29 cellular contexts compared by ENCODE assay signal in genomic region chrX:55167124-55167523, GRCh38. TPM values are rescaled to one million over a fixed set of nuclear protein-coding genes. Genes with fewer than 3 reads are reported as not detected.
DNase-seq lines count a peak whose midpoint lies in the region; ATAC-seq and TF ChIP-seq lines count a peak whose summit lies in the region.
"Had no signal": no experiment of that assay in that cellular context is flagged by ENCODE, and none has a peak within 500 bp of the region (broad histone marks: within the 10 kb centered on the region; RNA-seq: fewer than 3 reads in every experiment).

No MANE protein-coding gene starts in this region.

- CTCF ChIA-PET in MCF 10A (lab: Yijun Ruan, JAX) = interaction anchor here (1.0 kb wide), 1 partner anchor 18 kb away, joined by 5 read pairs; no protein-coding TSS in a partner anchor
- CTCF ChIA-PET in PC-3 (lab: Charles Lee) = no interaction called here
- CTCF ChIA-PET in OCI-LY7 (lab: Charles Lee; ENCODE audit: unreplicated experiment) = no interaction called here

- peaks cover 26% of the 10 kb centered on the region for H3K27me3 Mint-ChIP-seq in MCF 10A (ENCODE audit: insufficient read depth, unreplicated experiment)
- H3K27me3 Mint-ChIP-seq: activated CD4-positive, alpha-beta memory T cell treated with anti-CD3 and anti-CD28 coated beads for 36 hours; central memory CD8-positive, alpha-beta T cell had no signal

- no peaks in the 10 kb centered on the region for H3K4me1 ChIP-seq in breast epithelium
- no peaks in the 10 kb centered on the region for H3K4me1 ChIP-seq in PC-3 (ENCODE audit: insufficient read depth, low read length)
- H3K4me1 ChIP-seq in OCI-LY7 (ENCODE audit: insufficient read depth, low read length, poor library complexity, severe bottlenecking) = peaks cover 16% of the 10 kb centered on the region
- H3K4me1 ChIP-seq: BLaER1, heart left ventricle had no signal

- H3K27ac ChIP-seq in breast epithelium (no peak overlapping the region), PC-3 (ENCODE audit: low read length) (no peak overlapping the region), OCI-LY7 (ENCODE audit: low read depth, low read length, poor library complexity, severe bottlenecking) (no peak overlapping the region)
- H3K27ac ChIP-seq: BLaER1, dorsolateral prefrontal cortex, heart left ventricle, KMS-11 had no signal

- H3K36me3 ChIP-seq in breast epithelium (no peaks in the 10 kb centered on the region), PC-3 (ENCODE audit: low read depth, low read length) (no peaks in the 10 kb centered on the region), OCI-LY7 (ENCODE audit: insufficient read depth, low read length) (no peaks in the 10 kb centered on the region)
- H3K36me3 ChIP-seq: BLaER1, heart left ventricle had no signal

- H2AFZ ChIP-seq in PC-3 (ENCODE audit: low read length) (no peak overlapping the region), OCI-LY7 (ENCODE audit: low read length) (no peak overlapping the region)

- H3K9ac ChIP-seq in PC-3 (ENCODE audit: low read length) = no peak overlapping the region
- H3K9ac ChIP-seq: BLaER1, KMS-11 had no signal

- BruUV-seq in MCF 10A (replicated peaks; lab: Mats Ljungman, UMichigan) (no TSS peak), PC-3 (replicated peaks; lab: Mats Ljungman, UMichigan) (no TSS peak), OCI-LY7 (replicated peaks; lab: Mats Ljungman, UMichigan) (no TSS peak)

- intact Hi-C loops in MCF 10A (cut with micrococcal nuclease) (no loop called here), breast epithelium (cut with DNase I; ENCODE audit: low total_unique reads) (no loop called here), PC-3 (cut with micrococcal nuclease) (no loop called here), OCI-LY7 (cut with micrococcal nuclease; ENCODE audit: unreplicated experiment) (no loop called here)

- no peaks in the 10 kb centered on the region for H3K4me1 Mint-ChIP-seq in MCF 10A (ENCODE audit: insufficient read depth, unreplicated experiment)
- H3K4me1 Mint-ChIP-seq: central memory CD8-positive, alpha-beta T cell; stimulated activated effector memory CD8-positive, alpha-beta T cell treated with anti-CD3 and anti-CD28 coated beads, Interleukin-12 subunit alpha, Interleukin-12 subunit beta, amount 100 ng/mL, for 72 hours had no signal

- peaks cover 5% of the 10 kb centered on the region for H3K9me3 Mint-ChIP-seq in MCF 10A (ENCODE audit: unreplicated experiment)
- H3K9me3 Mint-ChIP-seq: activated CD4-positive, alpha-beta memory T cell treated with anti-CD3 and anti-CD28 coated beads for 36 hours; activated naive CD4-positive, alpha-beta T cell treated with anti-CD3 and anti-CD28 coated beads, Interleukin-2, amount 50 U/mL, for 72 hours; activated T-helper 2 cell treated with anti-CD3 and anti-CD28 coated beads, Interferon-gamma antibody, Interleukin-2, Interleukin-4, amounts not matched to agents 10 μg/mL and 5 μg/mL and 100 μg/mL, durations not matched to agents 14 hours and 24 hours and 36 hours; central memory CD8-positive, alpha-beta T cell; stimulated activated effector memory CD8-positive, alpha-beta T cell treated with anti-CD3 and anti-CD28 coated beads, Interleukin-12 subunit alpha, Interleukin-12 subunit beta, amount 100 ng/mL, for 72 hours had no signal

- H3K27me3 ChIP-seq in breast epithelium = peaks cover 0 to 19% of the 10 kb centered on the region in 2 donors
- H3K27me3 ChIP-seq in PC-3 (ENCODE audit: low read length) = no peaks in the 10 kb centered on the region

- H3K27ac Mint-ChIP-seq in MCF 10A (ENCODE audit: low read depth, unreplicated experiment) = no peak overlapping the region
- H3K27ac Mint-ChIP-seq: activated CD4-positive, alpha-beta memory T cell treated with anti-CD3 and anti-CD28 coated beads for 36 hours; activated naive CD4-positive, alpha-beta T cell treated with anti-CD3 and anti-CD28 coated beads, Interleukin-2, amount 50 U/mL, for 72 hours; activated T-helper 2 cell treated with anti-CD3 and anti-CD28 coated beads, Interferon-gamma antibody, Interleukin-2, Interleukin-4, amounts not matched to agents 10 μg/mL and 5 μg/mL and 100 μg/mL, durations not matched to agents 14 hours and 24 hours and 36 hours; naive B cell; stimulated activated effector memory CD8-positive, alpha-beta T cell treated with anti-CD3 and anti-CD28 coated beads, Interleukin-12 subunit alpha, Interleukin-12 subunit beta, amount 100 ng/mL, for 72 hours had no signal

- no peaks in the 10 kb centered on the region for H3K36me3 Mint-ChIP-seq in MCF 10A (ENCODE audit: insufficient read depth, unreplicated experiment)
- H3K36me3 Mint-ChIP-seq: activated CD4-positive, alpha-beta memory T cell treated with anti-CD3 and anti-CD28 coated beads for 36 hours; activated naive CD4-positive, alpha-beta T cell treated with anti-CD3 and anti-CD28 coated beads, Interleukin-2, amount 50 U/mL, for 72 hours; naive B cell had no signal

- no peak overlapping the region for H3K4me2 ChIP-seq in PC-3 (ENCODE audit: low read length)
- H3K4me2 ChIP-seq in OCI-LY7 (ENCODE audit: low read length) = no peak overlapping the region
- H3K4me2 ChIP-seq: BLaER1, KMS-11 had no signal

- H3K9me2 ChIP-seq in PC-3 (replicated peaks; ENCODE audit: low read length) (no peaks in the 10 kb centered on the region), OCI-LY7 (ENCODE audit: insufficient read depth, low read length) (no peaks in the 10 kb centered on the region)

- no peaks in the 10 kb centered on the region for H3K9me3 ChIP-seq in breast epithelium
- H3K9me3 ChIP-seq in PC-3 (ENCODE audit: low read length) = no peaks in the 10 kb centered on the region
- no peaks in the 10 kb centered on the region for H3K9me3 ChIP-seq in OCI-LY7 (ENCODE audit: low read length)
- H3K9me3 ChIP-seq: heart left ventricle had no signal

- peak; percentile 5 for DNase-seq in MCF 10A (ENCODE audit: unreplicated experiment)
- DNase-seq in breast epithelium (ENCODE audit: low spot score in 2 of 2) = no peak
- DNase-seq in PC-3 = peak; percentile 50
- no peak for DNase-seq in OCI-LY7 (ENCODE audit: low spot score)
- no peak for DNase-seq in stimulated activated CD4-positive, alpha-beta T cell treated with anti-CD3 and anti-CD28 coated beads, Interleukin-12 subunit alpha, Interleukin-12 subunit beta, amount 100 ng/mL, for 4 hours
- no peak for DNase-seq in NCI-H146 treated with DMSO at 0.1 percent for 48 hours (lab: John Stamatoyannopoulos, UW; ENCODE audit: unreplicated experiment)
- DNase-seq: ACHN; activated CD4-positive, alpha-beta memory T cell treated with anti-CD3 and anti-CD28 coated beads for 36 hours; activated CD8-positive, alpha-beta memory T cell treated with anti-CD3 and anti-CD28 coated beads, Interleukin-2, amount 50 U/mL, for 48 hours; aorta; dorsolateral prefrontal cortex; GDM1; heart left ventricle; mesendoderm; naive B cell; NCI-H1694 treated with DMSO at 0.1 percent for 48 hours; NCI-H526; retina; stimulated activated CD4-positive, alpha-beta T cell treated with anti-CD3 and anti-CD28 coated beads, Interleukin-2, amount 100 ng/mL, for 48 hours had no signal

- H3K4me3 ChIP-seq in breast epithelium (no peak overlapping the region), PC-3 (ENCODE audit: low read length) (no peak overlapping the region), OCI-LY7 (ENCODE audit: low read depth, low read length, poor library complexity, severe bottlenecking) (no peak overlapping the region)
- H3K4me3 ChIP-seq: BLaER1, dorsolateral prefrontal cortex, heart left ventricle had no signal

- POLR2A ChIA-PET in MCF 10A (lab: Yijun Ruan, JAX) (interaction anchor here (1.1 kb wide), 1 partner anchor 232 kb away, joined by 8 read pairs; no protein-coding TSS in a partner anchor), PC-3 (lab: Charles Lee; ENCODE audit: unreplicated experiment) (no interaction called here), OCI-LY7 (lab: Charles Lee) (no interaction called here)

- TF ChIP-seq POLR2A in breast epithelium (IDR thresholded peaks at IDR 0.05) = no peak

- no peaks in the 10 kb centered on the region for H3F3A ChIP-seq in PC-3 (ENCODE audit: low read length, unreplicated experiment)

- ATAC-seq in PC-3 (no peak), esophagus mucosa (peak; percentile 62), HG03520 (IDR thresholded peaks at IDR 0.05; ENCODE audit: unreplicated experiment) (no peak)
- ATAC-seq: activated naive CD4-positive, alpha-beta T cell treated with anti-CD3 and anti-CD28 coated beads, Interleukin-2, amount 50 U/mL, for 72 hours; heart left ventricle; stimulated activated effector memory CD8-positive, alpha-beta T cell treated with anti-CD3 and anti-CD28 coated beads, Interleukin-12 subunit alpha, Interleukin-12 subunit beta, amount 100 ng/mL, for 72 hours had no signal

- no peak for TF ChIP-seq CTCF in MCF 10A (IDR thresholded peaks at IDR 0.05; ENCODE audit: unreplicated experiment)
- no peak for TF ChIP-seq CTCF in breast epithelium (IDR thresholded peaks at IDR 0.05)
- no peak for TF ChIP-seq CTCF in PC-3 (conservative IDR thresholded peaks at IDR 0.05; ENCODE audit: low read depth, low read length)
- TF ChIP-seq CTCF in OCI-LY7 (conservative IDR thresholded peaks at IDR 0.05; ENCODE audit: low read length) = no peak

- no peaks in the 10 kb centered on the region for H4K20me1 ChIP-seq in PC-3 (ENCODE audit: low read length)
- no peaks in the 10 kb centered on the region for H4K20me1 ChIP-seq in OCI-LY7 (ENCODE audit: insufficient read depth, low read length)
- H4K20me1 ChIP-seq: BLaER1 had no signal

- H3K79me2 ChIP-seq in PC-3 (ENCODE audit: low read length) (no peaks in the 10 kb centered on the region), OCI-LY7 (ENCODE audit: insufficient read depth, low read depth, low read length) (no peaks in the 10 kb centered on the region)

- H3K4me3 Mint-ChIP-seq in MCF 10A (ENCODE audit: unreplicated experiment) = no peak overlapping the region
- H3K4me3 Mint-ChIP-seq: activated CD4-positive, alpha-beta memory T cell treated with anti-CD3 and anti-CD28 coated beads for 36 hours; central memory CD8-positive, alpha-beta T cell; naive B cell; stimulated activated effector memory CD8-positive, alpha-beta T cell treated with anti-CD3 and anti-CD28 coated beads, Interleukin-12 subunit alpha, Interleukin-12 subunit beta, amount 100 ng/mL, for 72 hours had no signal

RNA-seq across cellular contexts. Expression of gene PAGE5, which starts 53.0 kb away (rescaled TPM):
- total RNA-seq in MCF 10A (2022) (not detected in 2 replicates), breast epithelium (not detected), PC-3 (2014; rRNA removed) (not detected in 2 replicates), esophagus mucosa (not detected), OCI-LY7 (2022) (not detected in 2 replicates)
- total RNA-seq in OCI-LY7 (2014; rRNA removed; shearing (Covaris generic)) = not detected in 2 replicates
- total RNA-seq: activated naive CD4-positive, alpha-beta T cell treated with anti-CD3 and anti-CD28 coated beads, Interleukin-2, amount 50 U/mL, for 72 hours; activated T-helper 2 cell treated with anti-CD3 and anti-CD28 coated beads, Interferon-gamma antibody, Interleukin-2, Interleukin-4, amounts not matched to agents 10 μg/mL and 5 μg/mL and 100 μg/mL, durations not matched to agents 14 hours and 24 hours and 36 hours; aorta; dorsolateral prefrontal cortex; endothelial cell of umbilical vein; heart left ventricle; osteocyte had no signal

Comparison
In these comparisons a context has a peak if more than half of its experiments do, and no peak if none do; other contexts are left out.
1. DNase-seq: peak in MCF 10A (single experiment) and PC-3 (single experiment); none in breast epithelium (0 of 2), OCI-LY7 (single experiment), stimulated activated CD4-positive, alpha-beta T cell treated with anti-CD3 and anti-CD28 coated beads, Interleukin-12 subunit alpha, Interleukin-12 subunit beta, amount 100 ng/mL, for 4 hours (single experiment) and NCI-H146 treated with DMSO at 0.1 percent for 48 hours (single experiment).